Comparison of ENCODE assay signal across 20 cellular contexts in genomic region chr3:97691354-97691753, GRCh38.
DNase-seq lines count a peak whose midpoint lies in the region; ATAC-seq lines count a peak whose summit lies in the region.
"Had no signal": no experiment of that assay in that cellular context is flagged by ENCODE, and none has a peak within 500 bp of the region (broad histone marks: within the 10 kb centered on the region; RNA-seq: fewer than 3 reads in every experiment).

No MANE protein-coding gene starts in this region.

- peak; percentile 67 for ATAC-seq in GM18861 (IDR thresholded peaks at IDR 0.05; ENCODE audit: unreplicated experiment)
- peak; percentile 66 for ATAC-seq in GM19452 (IDR thresholded peaks at IDR 0.05; ENCODE audit: unreplicated experiment)
- peak; percentile 65 for ATAC-seq in HG02981 (IDR thresholded peaks at IDR 0.05; ENCODE audit: unreplicated experiment)
- ATAC-seq in HG03432 (IDR thresholded peaks at IDR 0.05; ENCODE audit: unreplicated experiment) = peak; percentile 52
- ATAC-seq in GM19324 (IDR thresholded peaks at IDR 0.05; ENCODE audit: low FRiP score, unreplicated experiment) = no peak
- ATAC-seq: HCT116, SK-N-SH treated with all-trans-retinoic acid at 6 μM for 48 hours had no signal

- DNase-seq in medulla oblongata (ENCODE audit: extremely low spot score) (no peak), NCI-H1048 (lab: John Stamatoyannopoulos, UW) (no peak), kidney tubule cell (ENCODE audit: low spot score) (no peak)
- DNase-seq: EL; GF-D8; Kasumi-1; NCI-H1417; NCI-H1694 treated with DMSO at 0.1 percent for 48 hours; NCI-H2081 treated with DMSO at 0.1 percent for 48 hours; NCI-H2171 treated with DMSO at 0.1 percent for 48 hours; NCI-H69; NK-92 treated with Interleukin-12 subunit alpha and Interleukin-12 subunit beta, amount 100 ng/mL, for 24 hours; SIG-M5 had no signal
